1 cellular context compared by ENCODE assay signal in the genomic region with DNA sequence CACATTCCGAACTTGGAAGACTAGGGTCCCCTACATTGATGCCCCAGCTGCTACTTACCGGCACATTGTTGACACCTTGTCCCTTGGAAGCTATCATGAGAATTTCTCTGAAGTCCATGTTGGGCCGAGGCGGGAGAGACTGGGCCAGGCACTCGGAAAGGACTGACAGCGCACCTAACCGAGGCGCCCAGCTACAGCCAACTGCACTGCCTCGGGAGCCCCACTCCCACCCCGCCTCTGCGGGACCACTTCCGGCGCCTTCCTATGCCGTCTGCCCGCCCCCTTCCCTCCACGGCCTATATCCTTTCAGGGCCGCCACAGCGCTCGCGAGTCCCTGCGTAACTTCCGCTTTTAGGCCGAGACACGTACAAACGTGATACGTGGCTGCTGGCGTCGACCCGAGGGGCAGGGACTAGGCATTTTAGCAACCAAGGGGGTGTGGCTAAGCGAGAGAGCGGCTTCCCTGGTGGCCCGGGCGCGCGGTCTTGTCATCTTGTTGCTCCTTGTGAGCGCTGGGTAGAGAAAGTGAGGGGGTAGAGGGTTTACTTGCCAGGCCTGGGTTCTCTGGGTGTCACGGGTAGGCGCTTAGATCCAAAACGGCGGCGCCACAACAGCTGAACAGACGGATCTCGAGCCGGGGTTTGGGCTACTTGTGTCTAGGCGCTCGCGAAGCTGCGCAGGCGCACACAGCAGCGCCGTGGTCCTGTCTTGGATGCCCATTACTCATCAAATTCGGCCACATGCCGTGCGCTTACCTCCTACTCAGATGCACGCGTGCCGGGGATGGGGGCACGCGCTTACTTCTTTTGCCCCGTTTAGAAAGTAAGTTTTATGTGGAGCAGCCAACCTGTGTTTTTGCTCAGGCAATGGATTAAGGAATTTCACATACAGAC.
TF ChIP-seq lines count a peak whose summit lies in the region.

A gene with protein sequence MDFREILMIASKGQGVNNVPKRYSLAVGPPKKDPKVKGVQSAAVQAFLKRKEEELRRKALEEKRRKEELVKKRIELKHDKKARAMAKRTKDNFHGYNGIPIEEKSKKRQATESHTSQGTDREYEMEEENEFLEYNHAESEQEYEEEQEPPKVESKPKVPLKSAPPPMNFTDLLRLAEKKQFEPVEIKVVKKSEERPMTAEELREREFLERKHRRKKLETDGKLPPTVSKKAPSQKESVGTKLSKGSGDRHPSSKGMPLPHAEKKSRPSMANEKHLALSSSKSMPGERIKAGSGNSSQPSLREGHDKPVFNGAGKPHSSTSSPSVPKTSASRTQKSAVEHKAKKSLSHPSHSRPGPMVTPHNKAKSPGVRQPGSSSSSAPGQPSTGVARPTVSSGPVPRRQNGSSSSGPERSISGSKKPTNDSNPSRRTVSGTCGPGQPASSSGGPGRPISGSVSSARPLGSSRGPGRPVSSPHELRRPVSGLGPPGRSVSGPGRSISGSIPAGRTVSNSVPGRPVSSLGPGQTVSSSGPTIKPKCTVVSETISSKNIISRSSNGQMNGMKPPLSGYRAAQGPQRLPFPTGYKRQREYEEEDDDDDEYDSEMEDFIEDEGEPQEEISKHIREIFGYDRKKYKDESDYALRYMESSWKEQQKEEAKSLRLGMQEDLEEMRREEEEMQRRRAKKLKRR (minus strand): TSS at position 203 of the 893 bp plus-strand sequence. CDS start 85 bp downstream, at position 118.

TF ChIP-seq in A549, 52 proteins besides CTCF, POLR2A, EP300 and RAD21 (continued from another document):
- TF ChIP-seq, protein P1, sequence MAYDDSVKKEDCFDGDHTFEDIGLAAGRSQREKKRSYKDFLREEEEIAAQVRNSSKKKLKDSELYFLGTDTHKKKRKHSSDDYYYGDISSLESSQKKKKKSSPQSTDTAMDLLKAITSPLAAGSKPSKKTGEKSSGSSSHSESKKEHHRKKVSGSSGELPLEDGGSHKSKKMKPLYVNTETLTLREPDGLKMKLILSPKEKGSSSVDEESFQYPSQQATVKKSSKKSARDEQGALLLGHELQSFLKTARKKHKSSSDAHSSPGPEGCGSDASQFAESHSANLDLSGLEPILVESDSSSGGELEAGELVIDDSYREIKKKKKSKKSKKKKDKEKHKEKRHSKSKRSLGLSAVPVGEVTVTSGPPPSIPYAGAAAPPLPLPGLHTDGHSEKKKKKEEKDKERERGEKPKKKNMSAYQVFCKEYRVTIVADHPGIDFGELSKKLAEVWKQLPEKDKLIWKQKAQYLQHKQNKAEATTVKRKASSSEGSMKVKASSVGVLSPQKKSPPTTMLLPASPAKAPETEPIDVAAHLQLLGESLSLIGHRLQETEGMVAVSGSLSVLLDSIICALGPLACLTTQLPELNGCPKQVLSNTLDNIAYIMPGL (CRISPR knock-in tag; IDR thresholded peaks at IDR 0.05; ENCODE audit: borderline replicate concordance), result no peak
- TF ChIP-seq RNF2 (IDR thresholded peaks at IDR 0.05; ENCODE audit: borderline replicate concordance, low read depth) (no peak), CBX8 (IDR thresholded peaks at IDR 0.05) (no peak), KDM1A (IDR thresholded peaks at IDR 0.05; ENCODE audit: low read depth) (no peak), HEYL (CRISPR knock-in tag; IDR thresholded peaks at IDR 0.05) (no peak), HOXB5 (CRISPR knock-in tag; IDR thresholded peaks at IDR 0.05) (0 out of 2 replicates have a peak, but pooled peaks have one; percentile 73), EHMT2 (IDR thresholded peaks at IDR 0.05; ENCODE audit: low read depth) (no peak), RFX5 (IDR thresholded peaks at IDR 0.05) (no peak), TP53 (CRISPR knock-in tag; IDR thresholded peaks at IDR 0.05) (peak; percentile 91), CBX2 (IDR thresholded peaks at IDR 0.05; ENCODE audit: borderline replicate concordance, low read depth) (no peak), JUNB (IDR thresholded peaks at IDR 0.05) (no peak), ZSCAN20 (CRISPR knock-in tag; IDR thresholded peaks at IDR 0.05) (no peak), HOXB13 (CRISPR knock-in tag; IDR thresholded peaks at IDR 0.05; ENCODE audit: low read depth) (peak; percentile 80; the same call in 1 of the 2 replicates), RCOR1 (IDR thresholded peaks at IDR 0.05; ENCODE audit: low read depth, low read length) (no peak), FOXS1 (CRISPR knock-in tag; IDR thresholded peaks at IDR 0.05) (no peak), CEBPB (IDR thresholded peaks at IDR 0.05) (no peak), ZC3H11A (IDR thresholded peaks at IDR 0.05) (no peak), BHLHE40 (IDR thresholded peaks at IDR 0.05; ENCODE audit: low read depth, low read length) (peak; percentile 83), SMC3 (IDR thresholded peaks at IDR 0.05) (no peak), FOSL2 (IDR thresholded peaks at IDR 0.05) (no peak), FOSL2 (CRISPR knock-in tag; IDR thresholded peaks at IDR 0.05) (peak; percentile 67), NPAS2 (CRISPR knock-in tag; IDR thresholded peaks at IDR 0.05; ENCODE audit: borderline replicate concordance) (no peak), HOXA7 (CRISPR knock-in tag; IDR thresholded peaks at IDR 0.05) (peak; percentile 76; the same call in 1 of the 2 replicates), GATA3 (IDR thresholded peaks at IDR 0.05; ENCODE audit: borderline replicate concordance) (no peak), ESRRA (IDR thresholded peaks at IDR 0.05; ENCODE audit: borderline replicate concordance, low read length) (no peak), NFE2L2 (conservative IDR thresholded peaks at IDR 0.05; ENCODE audit: low read length) (0 out of 2 replicates have a peak, but pooled peaks have one; percentile 20), NR3C1 (IDR thresholded peaks at IDR 0.05) (no peak), PHF8 (IDR thresholded peaks at IDR 0.05; ENCODE audit: borderline replicate concordance, low read depth) (peak; percentile 87), SREBF2 (IDR thresholded peaks at IDR 0.05) (no peak), EHF (CRISPR knock-in tag; IDR thresholded peaks at IDR 0.05) (0 out of 2 replicates have a peak, but pooled peaks have one; percentile 68), ZFP36 (IDR thresholded peaks at IDR 0.05; ENCODE audit: borderline replicate concordance, partially characterized antibody) (no peak), KDM5A (IDR thresholded peaks at IDR 0.05) (peak; percentile 61), MAZ (IDR thresholded peaks at IDR 0.05; ENCODE audit: borderline replicate concordance, low read depth, low read length) (no peak), HDAC2 (IDR thresholded peaks at IDR 0.05) (no peak), CHD4 (IDR thresholded peaks at IDR 0.05; ENCODE audit: borderline replicate concordance) (no peak)
- TF ChIP-seq, protein P2, sequence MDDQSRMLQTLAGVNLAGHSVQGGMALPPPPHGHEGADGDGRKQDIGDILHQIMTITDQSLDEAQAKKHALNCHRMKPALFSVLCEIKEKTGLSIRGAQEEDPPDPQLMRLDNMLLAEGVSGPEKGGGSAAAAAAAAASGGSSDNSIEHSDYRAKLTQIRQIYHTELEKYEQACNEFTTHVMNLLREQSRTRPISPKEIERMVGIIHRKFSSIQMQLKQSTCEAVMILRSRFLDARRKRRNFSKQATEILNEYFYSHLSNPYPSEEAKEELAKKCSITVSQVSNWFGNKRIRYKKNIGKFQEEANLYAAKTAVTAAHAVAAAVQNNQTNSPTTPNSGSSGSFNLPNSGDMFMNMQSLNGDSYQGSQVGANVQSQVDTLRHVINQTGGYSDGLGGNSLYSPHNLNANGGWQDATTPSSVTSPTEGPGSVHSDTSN (IDR thresholded peaks at IDR 0.05), result no peak
- TF ChIP-seq, protein P3, sequence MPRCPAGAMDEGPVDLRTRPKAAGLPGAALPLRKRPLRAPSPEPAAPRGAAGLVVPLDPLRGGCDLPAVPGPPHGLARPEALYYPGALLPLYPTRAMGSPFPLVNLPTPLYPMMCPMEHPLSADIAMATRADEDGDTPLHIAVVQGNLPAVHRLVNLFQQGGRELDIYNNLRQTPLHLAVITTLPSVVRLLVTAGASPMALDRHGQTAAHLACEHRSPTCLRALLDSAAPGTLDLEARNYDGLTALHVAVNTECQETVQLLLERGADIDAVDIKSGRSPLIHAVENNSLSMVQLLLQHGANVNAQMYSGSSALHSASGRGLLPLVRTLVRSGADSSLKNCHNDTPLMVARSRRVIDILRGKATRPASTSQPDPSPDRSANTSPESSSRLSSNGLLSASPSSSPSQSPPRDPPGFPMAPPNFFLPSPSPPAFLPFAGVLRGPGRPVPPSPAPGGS (IDR thresholded peaks at IDR 0.05), result peak; percentile 83; the same call in 2 of the 3 replicates
- TF ChIP-seq, protein P4, sequence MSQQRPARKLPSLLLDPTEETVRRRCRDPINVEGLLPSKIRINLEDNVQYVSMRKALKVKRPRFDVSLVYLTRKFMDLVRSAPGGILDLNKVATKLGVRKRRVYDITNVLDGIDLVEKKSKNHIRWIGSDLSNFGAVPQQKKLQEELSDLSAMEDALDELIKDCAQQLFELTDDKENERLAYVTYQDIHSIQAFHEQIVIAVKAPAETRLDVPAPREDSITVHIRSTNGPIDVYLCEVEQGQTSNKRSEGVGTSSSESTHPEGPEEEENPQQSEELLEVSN (IDR thresholded peaks at IDR 0.05; ENCODE audit: borderline replicate concordance, low read depth), result peak; percentile 91
- TF ChIP-seq, protein P5, sequence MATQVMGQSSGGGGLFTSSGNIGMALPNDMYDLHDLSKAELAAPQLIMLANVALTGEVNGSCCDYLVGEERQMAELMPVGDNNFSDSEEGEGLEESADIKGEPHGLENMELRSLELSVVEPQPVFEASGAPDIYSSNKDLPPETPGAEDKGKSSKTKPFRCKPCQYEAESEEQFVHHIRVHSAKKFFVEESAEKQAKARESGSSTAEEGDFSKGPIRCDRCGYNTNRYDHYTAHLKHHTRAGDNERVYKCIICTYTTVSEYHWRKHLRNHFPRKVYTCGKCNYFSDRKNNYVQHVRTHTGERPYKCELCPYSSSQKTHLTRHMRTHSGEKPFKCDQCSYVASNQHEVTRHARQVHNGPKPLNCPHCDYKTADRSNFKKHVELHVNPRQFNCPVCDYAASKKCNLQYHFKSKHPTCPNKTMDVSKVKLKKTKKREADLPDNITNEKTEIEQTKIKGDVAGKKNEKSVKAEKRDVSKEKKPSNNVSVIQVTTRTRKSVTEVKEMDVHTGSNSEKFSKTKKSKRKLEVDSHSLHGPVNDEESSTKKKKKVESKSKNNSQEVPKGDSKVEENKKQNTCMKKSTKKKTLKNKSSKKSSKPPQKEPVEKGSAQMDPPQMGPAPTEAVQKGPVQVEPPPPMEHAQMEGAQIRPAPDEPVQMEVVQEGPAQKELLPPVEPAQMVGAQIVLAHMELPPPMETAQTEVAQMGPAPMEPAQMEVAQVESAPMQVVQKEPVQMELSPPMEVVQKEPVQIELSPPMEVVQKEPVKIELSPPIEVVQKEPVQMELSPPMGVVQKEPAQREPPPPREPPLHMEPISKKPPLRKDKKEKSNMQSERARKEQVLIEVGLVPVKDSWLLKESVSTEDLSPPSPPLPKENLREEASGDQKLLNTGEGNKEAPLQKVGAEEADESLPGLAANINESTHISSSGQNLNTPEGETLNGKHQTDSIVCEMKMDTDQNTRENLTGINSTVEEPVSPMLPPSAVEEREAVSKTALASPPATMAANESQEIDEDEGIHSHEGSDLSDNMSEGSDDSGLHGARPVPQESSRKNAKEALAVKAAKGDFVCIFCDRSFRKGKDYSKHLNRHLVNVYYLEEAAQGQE (IDR thresholded peaks at IDR 0.05), result no peak; the same call in 1 of the 2 replicates
- TF ChIP-seq, protein P6, sequence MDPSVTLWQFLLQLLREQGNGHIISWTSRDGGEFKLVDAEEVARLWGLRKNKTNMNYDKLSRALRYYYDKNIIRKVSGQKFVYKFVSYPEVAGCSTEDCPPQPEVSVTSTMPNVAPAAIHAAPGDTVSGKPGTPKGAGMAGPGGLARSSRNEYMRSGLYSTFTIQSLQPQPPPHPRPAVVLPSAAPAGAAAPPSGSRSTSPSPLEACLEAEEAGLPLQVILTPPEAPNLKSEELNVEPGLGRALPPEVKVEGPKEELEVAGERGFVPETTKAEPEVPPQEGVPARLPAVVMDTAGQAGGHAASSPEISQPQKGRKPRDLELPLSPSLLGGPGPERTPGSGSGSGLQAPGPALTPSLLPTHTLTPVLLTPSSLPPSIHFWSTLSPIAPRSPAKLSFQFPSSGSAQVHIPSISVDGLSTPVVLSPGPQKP (IDR thresholded peaks at IDR 0.05; ENCODE audit: low read depth, low read length), result no peak
- TF ChIP-seq, protein P7, sequence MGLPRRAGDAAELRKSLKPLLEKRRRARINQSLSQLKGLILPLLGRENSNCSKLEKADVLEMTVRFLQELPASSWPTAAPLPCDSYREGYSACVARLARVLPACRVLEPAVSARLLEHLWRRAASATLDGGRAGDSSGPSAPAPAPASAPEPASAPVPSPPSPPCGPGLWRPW (IDR thresholded peaks at IDR 0.05), result no peak
- TF ChIP-seq, protein P8, sequence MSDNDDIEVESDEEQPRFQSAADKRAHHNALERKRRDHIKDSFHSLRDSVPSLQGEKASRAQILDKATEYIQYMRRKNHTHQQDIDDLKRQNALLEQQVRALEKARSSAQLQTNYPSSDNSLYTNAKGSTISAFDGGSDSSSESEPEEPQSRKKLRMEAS (IDR thresholded peaks at IDR 0.05), result peak; percentile 95
- TF ChIP-seq, protein P9, sequence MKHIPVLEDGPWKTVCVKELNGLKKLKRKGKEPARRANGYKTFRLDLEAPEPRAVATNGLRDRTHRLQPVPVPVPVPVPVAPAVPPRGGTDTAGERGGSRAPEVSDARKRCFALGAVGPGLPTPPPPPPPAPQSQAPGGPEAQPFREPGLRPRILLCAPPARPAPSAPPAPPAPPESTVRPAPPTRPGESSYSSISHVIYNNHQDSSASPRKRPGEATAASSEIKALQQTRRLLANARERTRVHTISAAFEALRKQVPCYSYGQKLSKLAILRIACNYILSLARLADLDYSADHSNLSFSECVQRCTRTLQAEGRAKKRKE (CRISPR knock-in tag; IDR thresholded peaks at IDR 0.05; ENCODE audit: low read depth), result peak; percentile 91
